ENCODE assay signal across 8 cellular contexts in the genomic region with DNA sequence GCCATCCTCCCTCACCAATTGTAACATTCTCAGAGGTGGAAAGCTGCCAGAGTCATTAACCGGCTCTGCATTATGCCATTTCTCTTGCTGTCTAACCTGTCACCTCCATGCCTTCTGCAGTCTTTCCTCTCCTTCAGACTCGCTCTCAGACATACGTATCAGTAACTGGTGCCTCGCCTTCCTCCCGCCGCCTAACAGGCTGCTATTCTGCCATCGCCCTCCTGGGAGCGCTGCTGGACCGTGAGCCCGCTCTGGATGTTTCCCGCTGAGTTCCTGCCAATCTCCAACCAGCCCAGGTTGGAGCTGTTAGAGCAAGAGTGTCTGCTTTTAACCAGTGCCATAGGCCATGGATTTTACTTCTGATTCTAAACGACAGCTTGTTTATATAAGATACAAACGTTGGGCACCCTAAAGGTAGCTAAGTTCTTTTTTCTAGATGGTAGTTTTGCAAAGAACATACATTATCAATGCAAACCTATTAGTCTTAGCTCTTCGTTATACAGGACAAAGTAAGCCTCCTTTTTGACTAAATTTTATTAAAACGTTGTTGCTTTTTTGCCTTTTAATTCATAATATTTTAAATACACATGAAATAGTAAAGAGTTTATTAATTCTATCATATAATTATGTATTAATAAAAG. TPM values are rescaled to one million over a fixed set of nuclear protein-coding genes. Genes with fewer than 3 reads are reported as not detected.
DNase-seq lines count a peak whose midpoint lies in the region; ATAC-seq lines count a peak whose summit lies in the region.

No MANE protein-coding gene starts in this region.

- H3K9me3 Mint-ChIP-seq in central memory CD8-positive, alpha-beta T cell = no peaks in the 10 kb centered on the region

- DNase-seq in NCI-H345 (lab: John Stamatoyannopoulos, UW) (peak; percentile 34), NCI-H345 treated with DMSO at 0.1 percent for 48 hours (lab: John Stamatoyannopoulos, UW; ENCODE audit: unreplicated experiment) (no peak), NCI-H1694 (lab: John Stamatoyannopoulos, UW) (peak; percentile 32), left colon (peak; percentile 34 to 63)
- peak; percentile 68 for DNase-seq in activated CD4-positive, CD25-positive, alpha-beta regulatory T cell treated with anti-CD3 and anti-CD28 coated beads, Interleukin-2, amount 50 U/mL, for 72 hours
- DNase-seq in central memory CD8-positive, alpha-beta T cell (ENCODE audit: low spot score in 2 of 2) = peak; percentile 61
- DNase-seq in stimulated activated CD4-positive, alpha-beta T cell treated with anti-CD3 and anti-CD28 coated beads, Interleukin-4, amount 100 ng/mL, for 1 hour = peak; percentile 59

- intact Hi-C loops in left colon (cut with DNase I, micrococcal nuclease) = no loop called here

- H3K36me3 Mint-ChIP-seq in central memory CD8-positive, alpha-beta T cell (ENCODE audit: insufficient read depth) = no peaks in the 10 kb centered on the region

- no peak overlapping the region for H3K27ac Mint-ChIP-seq in central memory CD8-positive, alpha-beta T cell (ENCODE audit: low read depth)

- peaks cover 24% of the 10 kb centered on the region for H3K27me3 Mint-ChIP-seq in central memory CD8-positive, alpha-beta T cell

- peaks cover 14% of the 10 kb centered on the region for H3K4me1 Mint-ChIP-seq in central memory CD8-positive, alpha-beta T cell

- no peak overlapping the region for H3K4me3 Mint-ChIP-seq in central memory CD8-positive, alpha-beta T cell

- peak; percentile 95 for ATAC-seq in HG02870 (IDR thresholded peaks at IDR 0.05; ENCODE audit: unreplicated experiment)
- ATAC-seq in central memory CD8-positive, alpha-beta T cell (replicated peaks; ENCODE audit: extremely low read depth, poor library complexity, severe bottlenecking) = peak; percentile 78
- peak; percentile 98 for ATAC-seq in left colon

RNA-seq across cellular contexts. Expression of a gene that starts 59.5 kb away (rescaled TPM):
- 1 to 10 TPM; 1.0 to 2.3 TPM for total RNA-seq in left colon
